ENCODE assay signal across 8 cellular contexts in genomic region chr12:89542912-89543592, GRCh38. TPM values are rescaled to one million over a fixed set of nuclear protein-coding genes. Genes with fewer than 3 reads are reported as not detected.
DNase-seq lines count a peak whose midpoint lies in the region; ATAC-seq and TF ChIP-seq lines count a peak whose summit lies in the region.

No MANE protein-coding gene starts in this region.

- no peaks in the 10 kb centered on the region for H3K36me3 ChIP-seq in H7 (replicated peaks; ENCODE audit: control insufficient read depth, insufficient read depth, low read length)
- no peaks in the 10 kb centered on the region for H3K36me3 ChIP-seq in Loucy (ENCODE audit: insufficient read depth, low read length)
- H3K36me3 ChIP-seq in parathyroid adenoma (ENCODE audit: control insufficient read depth, insufficient read depth, low read length), result no peaks in the 10 kb centered on the region
- H3K36me3 ChIP-seq in aorta (ENCODE audit: control insufficient read depth in 1 of 2, insufficient read depth in 2 of 2, low read length in 1 of 2), result no peaks in the 10 kb centered on the region

- 14 to 20% methylated on average over 6 of the region's 6 CpGs for WGBS in aorta, 2 donors

- CTCF ChIA-PET in RWPE1 (lab: Yijun Ruan, JAX), result interaction anchor here (0.6 to 1.1 kb wide), 4 partner anchors 14 to 713 kb away, joined by 3 to 4 read pairs (median 4); no protein-coding TSS in a partner anchor

- intact Hi-C loops in activated T-helper 2 cell treated with anti-CD3 and anti-CD28 coated beads, Interferon-gamma antibody, Interleukin-2, Interleukin-4, amounts not matched to agents 10 μg/mL and 5 μg/mL and 100 μg/mL, durations not matched to agents 14 hours and 24 hours and 36 hours (cut with micrococcal nuclease), result loop anchor here (1.0 to 10.0 kb wide), 6 partner anchors 24 to 1312 kb away; partner anchors contain the start of gene ATP2B1
- intact Hi-C loops in aorta (cut with DNase I), result loop anchor here (5.0 to 10.0 kb wide), 3 partner anchors 162 to 562 kb away; partner anchors contain the start of gene ATP2B1 (in 1 of the 2)

- peak; percentile 78 for ATAC-seq in aorta (ENCODE audit: low FRiP score)

- no peaks in the 10 kb centered on the region for H4K20me1 ChIP-seq in Loucy (ENCODE audit: insufficient read depth, low read length, poor library complexity, severe bottlenecking)

- H3K4me3 ChIP-seq in H7 (ENCODE audit: insufficient read depth, low read depth, low read length) (no peak overlapping the region), Loucy (ENCODE audit: low read length, poor library complexity, severe bottlenecking) (no peak overlapping the region), foreskin fibroblast (ENCODE audit: low read depth in 1 of 2, low read length in 2 of 2) (no peak overlapping the region), parathyroid adenoma (ENCODE audit: low read depth, low read length) (no peak overlapping the region), aorta (ENCODE audit: low read length in 2 of 2) (no peak overlapping the region)

- H3K4me1 ChIP-seq in Loucy (ENCODE audit: insufficient read depth, low read length, poor library complexity, severe bottlenecking) (no peaks in the 10 kb centered on the region), parathyroid adenoma (peaks cover 24% of the 10 kb centered on the region), aorta (ENCODE audit: control insufficient read depth in 1 of 2, insufficient read depth in 2 of 2, low read length in 2 of 2) (peaks cover 0 to 2% of the 10 kb centered on the region in 2 donors)

- no peaks in the 10 kb centered on the region for H3K36me3 Mint-ChIP-seq in activated T-helper 2 cell treated with anti-CD3 and anti-CD28 coated beads, Interferon-gamma antibody, Interleukin-2, Interleukin-4, amounts not matched to agents 10 μg/mL and 5 μg/mL and 100 μg/mL, durations not matched to agents 14 hours and 24 hours and 36 hours (ENCODE audit: low read depth)

- no peak overlapping the region for H3K27ac ChIP-seq in RWPE1
- H3K27ac ChIP-seq in parathyroid adenoma, result no peak overlapping the region
- no peak overlapping the region for H3K27ac ChIP-seq in aorta (ENCODE audit: low read depth in 1 of 2, low read length in 2 of 2)

- H3K79me2 ChIP-seq in Loucy (ENCODE audit: insufficient read depth, low read length) (no peaks in the 10 kb centered on the region), parathyroid adenoma (no peaks in the 10 kb centered on the region)

- H3K9ac ChIP-seq in Loucy (ENCODE audit: low read depth, low read length, poor library complexity, severe bottlenecking), result no peak overlapping the region
- no peak overlapping the region for H3K9ac ChIP-seq in parathyroid adenoma

- H3K4me1 Mint-ChIP-seq in activated T-helper 2 cell treated with anti-CD3 and anti-CD28 coated beads, Interferon-gamma antibody, Interleukin-2, Interleukin-4, amounts not matched to agents 10 μg/mL and 5 μg/mL and 100 μg/mL, durations not matched to agents 14 hours and 24 hours and 36 hours (ENCODE audit: low read depth), result peaks cover 9% of the 10 kb centered on the region

- TF ChIP-seq CTCF in Loucy (conservative IDR thresholded peaks at IDR 0.05; ENCODE audit: low read length), result peak; percentile 97
- TF ChIP-seq CTCF in RWPE1 (conservative IDR thresholded peaks at IDR 0.05; ENCODE audit: low read depth), result peak; percentile 85
- peak; percentile 70 for TF ChIP-seq CTCF in foreskin fibroblast (IDR thresholded peaks at IDR 0.05; ENCODE audit: low read depth, low read length)
- TF ChIP-seq CTCF in parathyroid adenoma (IDR thresholded peaks at IDR 0.05), result peak; percentile 89

- H3K27me3 Mint-ChIP-seq in activated T-helper 2 cell treated with anti-CD3 and anti-CD28 coated beads, Interferon-gamma antibody, Interleukin-2, Interleukin-4, amounts not matched to agents 10 μg/mL and 5 μg/mL and 100 μg/mL, durations not matched to agents 14 hours and 24 hours and 36 hours (ENCODE audit: low read depth), result no peaks in the 10 kb centered on the region

- H2AFZ ChIP-seq in Loucy (ENCODE audit: low read length), result no peak overlapping the region; the same call in 1 of the 2 replicates
- H2AFZ ChIP-seq in parathyroid adenoma, result no peak overlapping the region

- H3K9me3 ChIP-seq in Loucy (ENCODE audit: insufficient read depth, low read depth, low read length), result no peaks in the 10 kb centered on the region
- no peaks in the 10 kb centered on the region for H3K9me3 ChIP-seq in parathyroid adenoma (ENCODE audit: control insufficient read depth, low read length)
- H3K9me3 ChIP-seq in aorta (ENCODE audit: control insufficient read depth, low read length), result no peaks in the 10 kb centered on the region

- POLR2A ChIA-PET in RWPE1 (lab: Yijun Ruan, JAX; ENCODE audit: low non-redundant PET), result interaction anchor here (0.6 kb wide), 1 partner anchor 57 kb away, joined by 3 read pairs; no protein-coding TSS in a partner anchor

- no peak overlapping the region for H3K27ac Mint-ChIP-seq in activated T-helper 2 cell treated with anti-CD3 and anti-CD28 coated beads, Interferon-gamma antibody, Interleukin-2, Interleukin-4, amounts not matched to agents 10 μg/mL and 5 μg/mL and 100 μg/mL, durations not matched to agents 14 hours and 24 hours and 36 hours

- DNase-seq in GM03348 (ENCODE audit: low spot score) (peak; percentile 81), H7 (peak; percentile 48), RWPE1 (ENCODE audit: low spot score) (peak; percentile 68), foreskin fibroblast (peak; percentile 66 to 90), aorta (peak in 1 of 2 donors; percentile 62)
- peak; percentile 35 for DNase-seq in activated T-helper 2 cell treated with anti-CD3 and anti-CD28 coated beads, Interferon-gamma antibody, Interleukin-2, Interleukin-4, amounts not matched to agents 10 μg/mL and 5 μg/mL and 100 μg/mL, durations not matched to agents 14 hours and 24 hours and 36 hours (ENCODE audit: low spot score)

- H3F3A ChIP-seq in Loucy (ENCODE audit: low read depth), result no peaks in the 10 kb centered on the region

- no peak overlapping the region for H3K4me3 Mint-ChIP-seq in activated T-helper 2 cell treated with anti-CD3 and anti-CD28 coated beads, Interferon-gamma antibody, Interleukin-2, Interleukin-4, amounts not matched to agents 10 μg/mL and 5 μg/mL and 100 μg/mL, durations not matched to agents 14 hours and 24 hours and 36 hours (ENCODE audit: low read depth)

- no peaks in the 10 kb centered on the region for H3K27me3 ChIP-seq in H7 (ENCODE audit: control insufficient read depth, insufficient read depth, low read length)
- H3K27me3 ChIP-seq in Loucy (ENCODE audit: insufficient read depth, low read length, poor library complexity, severe bottlenecking), result no peaks in the 10 kb centered on the region
- H3K27me3 ChIP-seq in parathyroid adenoma (ENCODE audit: control insufficient read depth, insufficient read depth, low read length), result no peaks in the 10 kb centered on the region
- H3K27me3 ChIP-seq in aorta (ENCODE audit: control insufficient read depth in 1 of 2, insufficient read depth in 2 of 2, low read length in 1 of 2), result no peaks in the 10 kb centered on the region

- H3K4me2 ChIP-seq in Loucy (ENCODE audit: low read depth, low read length, poor library complexity, severe bottlenecking), result peak overlapping the region; percentile 37
- H3K4me2 ChIP-seq in parathyroid adenoma (ENCODE audit: low read length), result no peak overlapping the region

- no peaks in the 10 kb centered on the region for H3K9me2 ChIP-seq in Loucy (replicated peaks; ENCODE audit: low read depth, low read length)

- no peaks in the 10 kb centered on the region for H3K9me3 Mint-ChIP-seq in activated T-helper 2 cell treated with anti-CD3 and anti-CD28 coated beads, Interferon-gamma antibody, Interleukin-2, Interleukin-4, amounts not matched to agents 10 μg/mL and 5 μg/mL and 100 μg/mL, durations not matched to agents 14 hours and 24 hours and 36 hours

RNA-seq across cellular contexts. Expression of gene POC1B, which starts 17.2 kb away (rescaled TPM):
- total RNA-seq in H7 (2014; rRNA removed; shearing (Covaris generic)), result 22.6 and 27.7 TPM in 2 replicates
- total RNA-seq in activated T-helper 2 cell treated with anti-CD3 and anti-CD28 coated beads, Interferon-gamma antibody, Interleukin-2, Interleukin-4, amounts not matched to agents 10 μg/mL and 5 μg/mL and 100 μg/mL, durations not matched to agents 14 hours and 24 hours and 36 hours, result 24.8 and 25.5 TPM in 2 replicates
- 10 to 100 TPM; 21.2 to 21.9 TPM for total RNA-seq in aorta
- 10 to 100 TPM in 1 of 2 donors, 1 to 10 TPM in 1; 7.3 to 19.9 TPM for polyA plus RNA-seq in aorta

RNA-seq across cellular contexts. Expression of gene GALNT4, which starts 18.5 kb away (rescaled TPM):
- 1.7 and 2.1 TPM in 2 replicates for total RNA-seq in H7 (2014; rRNA removed; shearing (Covaris generic))
- 8.8 and 9.1 TPM in 2 replicates for total RNA-seq in activated T-helper 2 cell treated with anti-CD3 and anti-CD28 coated beads, Interferon-gamma antibody, Interleukin-2, Interleukin-4, amounts not matched to agents 10 μg/mL and 5 μg/mL and 100 μg/mL, durations not matched to agents 14 hours and 24 hours and 36 hours
- total RNA-seq in aorta, result 1 to 10 TPM; 7.4 TPM
- 1 to 10 TPM; 2.8 to 4.4 TPM for polyA plus RNA-seq in aorta
